ENCODE assay signal across 8 cellular contexts in the genomic region with DNA sequence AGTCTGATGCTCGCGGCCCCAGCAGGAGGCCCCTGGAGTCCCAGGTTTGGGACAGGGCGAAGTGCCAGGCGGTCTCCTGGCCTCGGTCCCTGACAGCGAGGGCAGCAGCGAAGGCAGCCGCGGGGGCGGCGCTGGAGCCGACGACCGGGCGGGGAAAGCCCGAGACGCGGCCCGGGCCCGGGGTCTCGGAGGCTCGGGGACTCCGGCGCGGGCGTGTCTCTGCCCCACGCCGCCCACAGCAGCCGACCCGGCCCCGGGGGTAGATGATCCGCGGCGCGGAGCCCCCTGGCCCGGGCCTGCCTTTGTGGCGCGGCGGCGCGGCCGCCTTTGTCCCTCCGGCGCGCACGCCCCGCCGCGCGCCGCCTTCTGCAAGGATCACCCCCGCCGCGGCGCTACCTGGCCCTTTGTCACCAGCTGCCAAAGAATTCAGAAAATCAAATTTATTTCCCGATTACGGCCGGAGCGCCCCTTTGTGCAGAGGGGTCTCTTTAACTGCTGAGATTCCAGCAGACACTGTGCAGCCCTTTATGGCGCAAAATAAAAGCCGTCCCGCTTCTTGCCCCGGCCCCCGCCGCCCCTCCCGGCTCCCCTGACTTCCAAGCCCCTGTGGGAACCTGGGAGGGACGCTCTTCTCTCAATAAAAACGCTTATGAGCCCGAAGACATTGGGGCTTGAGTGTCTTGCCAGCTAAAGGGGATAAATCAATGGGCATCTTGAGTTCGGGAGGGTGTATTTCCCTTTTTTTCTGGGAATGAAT.
DNase-seq lines count a peak whose midpoint lies in the region; TF ChIP-seq lines count a peak whose summit lies in the region.

No MANE protein-coding gene starts in this region.

- intact Hi-C loops in ascending aorta (cut with DNase I): no loop called here

- TF ChIP-seq CTCF in epithelial cell of proximal tubule (conservative IDR thresholded peaks at IDR 0.05; ENCODE audit: low read depth, low read length) (no peak), ascending aorta (IDR thresholded peaks at IDR 0.05) (no peak)

- H3K27me3 ChIP-seq in ascending aorta: peaks cover 8% of the 10 kb centered on the region

- no peak overlapping the region for H3K27ac ChIP-seq in ascending aorta

- no peaks in the 10 kb centered on the region for H3K9me3 ChIP-seq in ascending aorta

- DNase-seq in stimulated activated CD4-positive, alpha-beta T cell treated with anti-CD3 and anti-CD28 coated beads, Interleukin-12 subunit alpha, Interleukin-12 subunit beta, amount 100 ng/mL, for 4 hours: peak; percentile 25
- no peak for DNase-seq in stimulated activated CD4-positive, alpha-beta T cell treated with anti-CD3 and anti-CD28 coated beads, Interleukin-4, amount 100 ng/mL, for 24 hours
- DNase-seq in RPMI8226: peak; percentile 26
- no peak for DNase-seq in epithelial cell of proximal tubule (ENCODE audit: low read depth)
- DNase-seq in retina: peak; percentile 65
- DNase-seq in NCI-H1436 (lab: John Stamatoyannopoulos, UW): no peak
- DNase-seq in SK-N-DZ (ENCODE audit: low spot score): no peak
- no peak for DNase-seq in ascending aorta (ENCODE audit: low spot score in 2 of 2)

- H3K4me3 ChIP-seq in epithelial cell of proximal tubule (ENCODE audit: low read depth, low read length): peak overlapping the region; percentile 46
- peak overlapping the region in 1 of 2 donors; percentile 34 for H3K4me3 ChIP-seq in ascending aorta

- H3K4me1 ChIP-seq in ascending aorta: no peaks in the 10 kb centered on the region

- no peaks in the 10 kb centered on the region for H3K36me3 ChIP-seq in ascending aorta

Comparison
In these comparisons a context has a peak if more than half of its experiments do, and no peak if none do; other contexts are left out.
1. DNase-seq: peak in stimulated activated CD4-positive, alpha-beta T cell treated with anti-CD3 and anti-CD28 coated beads, Interleukin-12 subunit alpha, Interleukin-12 subunit beta, amount 100 ng/mL, for 4 hours (single experiment), RPMI8226 (single experiment) and retina (single experiment); none in stimulated activated CD4-positive, alpha-beta T cell treated with anti-CD3 and anti-CD28 coated beads, Interleukin-4, amount 100 ng/mL, for 24 hours (single experiment), epithelial cell of proximal tubule (single experiment), NCI-H1436 (single experiment), SK-N-DZ (single experiment) and ascending aorta (0 of 2).